In genomic region chr15:82918162-82918561, GRCh38 we compare ENCODE assay signal across 25 cellular contexts. TPM values are rescaled to one million over a fixed set of nuclear protein-coding genes. Genes with fewer than 3 reads are reported as not detected.
A peak's percentile ranks its signal among the peaks of the same experiment; 100 is the strongest.
DNase-seq lines count a peak whose midpoint lies in the region; ATAC-seq, FAIRE-seq and TF ChIP-seq lines count a peak whose summit lies in the region.
"Had no signal": no experiment of that assay in that cellular context is flagged by ENCODE, and none has a peak within 500 bp of the region (broad histone marks: within the 10 kb centered on the region; RNA-seq: fewer than 3 reads in every experiment).

No MANE protein-coding gene starts in this region.

- H3K9me3 ChIP-seq in RWPE2 (ENCODE audit: severe bottlenecking), result peaks cover 2% of the 10 kb centered on the region
- H3K9me3 ChIP-seq in HepG2 (ENCODE audit: low read length), result no peaks in the 10 kb centered on the region
- no peaks in the 10 kb centered on the region for H3K9me3 ChIP-seq in psoas muscle
- H3K9me3 ChIP-seq: A549; BLaER1 treated with 17β-estradiol and CSF1 and Interleukin-3, amounts not matched to agents 10 nM and 100 nM; SK-N-SH had no signal

- peak; percentile 18; the same call in 2 of the 3 replicates for ATAC-seq in RWPE2 (ENCODE audit: low read depth)
- no peak for ATAC-seq in HepG2
- peak; percentile 88 to 91 (median 88) for ATAC-seq in psoas muscle
- no peak for ATAC-seq in GM21526 (IDR thresholded peaks at IDR 0.05; ENCODE audit: low FRiP score, unreplicated experiment)
- ATAC-seq in GM21447 (IDR thresholded peaks at IDR 0.05; ENCODE audit: unreplicated experiment), result no peak
- ATAC-seq: A549, HCT116, K562 had no signal

- peaks cover 3% of the 10 kb centered on the region for H3K4me1 Mint-ChIP-seq in T-helper 2 cell treated with Interferon-gamma antibody and Interleukin-4, amounts not matched to agents 5 μg/mL and 100 μg/mL, for 36 hours (ENCODE audit: low read depth)
- H3K4me1 Mint-ChIP-seq: CD4-positive, alpha-beta memory T cell had no signal

- H3K4me3 Mint-ChIP-seq in T-helper 2 cell treated with Interferon-gamma antibody and Interleukin-4, amounts not matched to agents 5 μg/mL and 100 μg/mL, for 36 hours, result no peak overlapping the region
- H3K4me3 Mint-ChIP-seq: CD4-positive, alpha-beta memory T cell had no signal

- TF ChIP-seq EP300 in HepG2 (IDR thresholded peaks at IDR 0.05; ENCODE audit: low read depth in 2 of 2, low read length in 2 of 2) (no peak), HepG2 (CRISPR knock-in tag; IDR thresholded peaks at IDR 0.05; ENCODE audit: borderline replicate concordance) (no peak)

- intact Hi-C loops in HepG2 (cut with micrococcal nuclease; ENCODE audit: unreplicated experiment), result loop anchor here (5.0 kb wide), 2 partner anchors 34 to 61 kb away; partner anchors contain the start of gene HOMER2
- intact Hi-C loops in psoas muscle (cut with DNase I), result no loop called here

- CTCF ChIA-PET in HepG2 (lab: Yijun Ruan, JAX; ENCODE audit: low intra/inter-chr PET ratio, low total read pairs), result no interaction called here

- no peak for FAIRE-seq in HepG2 (lab: Jason Lieb, UNC)
- FAIRE-seq: A549, G401.6, K562, RCC 7860 had no signal

- peak overlapping the region; percentile 63 for H3K9ac ChIP-seq in HepG2 (ENCODE audit: insufficient read depth, low read depth, low read length)
- H3K9ac ChIP-seq: BLaER1 treated with 17β-estradiol and CSF1 and Interleukin-3, amounts not matched to agents 10 nM and 100 nM; SK-N-SH had no signal

- H3K4me2 ChIP-seq in HepG2 (ENCODE audit: low read depth, low read length), result peak overlapping the region; percentile 67
- H3K4me2 ChIP-seq: A549; BLaER1 treated with 17β-estradiol and CSF1 and Interleukin-3, amounts not matched to agents 10 nM and 100 nM; SK-N-SH had no signal

- H3K27me3 ChIP-seq in RWPE2 (ENCODE audit: insufficient read depth, poor library complexity, severe bottlenecking) (no peaks in the 10 kb centered on the region), HepG2 (ENCODE audit: control insufficient read depth in 1 of 2, insufficient read depth in 2 of 2, low read length in 2 of 2) (no peaks in the 10 kb centered on the region), psoas muscle (ENCODE audit: insufficient read depth in 3 of 3, low read length in 2 of 3) (no peaks in the 10 kb centered on the region)
- H3K27me3 ChIP-seq: BLaER1 treated with 17β-estradiol and CSF1 and Interleukin-3, amounts not matched to agents 10 nM and 100 nM had no signal

- H3K36me3 ChIP-seq in RWPE2 (ENCODE audit: low read depth), result no peaks in the 10 kb centered on the region
- H3K36me3 ChIP-seq in HepG2 (replicated peaks in 1 of 2; ENCODE audit: control insufficient read depth in 1 of 2, insufficient read depth in 2 of 2, low read length in 2 of 2), result no peaks in the 10 kb centered on the region
- no peaks in the 10 kb centered on the region for H3K36me3 ChIP-seq in psoas muscle (ENCODE audit: insufficient read depth in 1 of 2, low read depth in 1 of 2)
- H3K36me3 ChIP-seq: BLaER1 treated with 17β-estradiol and CSF1 and Interleukin-3, amounts not matched to agents 10 nM and 100 nM had no signal

- no peak for TF ChIP-seq POLR2A in HepG2 (IDR thresholded peaks at IDR 0.05; ENCODE audit: insufficient read depth in 1 of 2, low read depth in 2 of 2, low read length in 2 of 2)

- BruUV-seq in HepG2 (replicated peaks; lab: Mats Ljungman, UMichigan), result no TSS peak

- in situ Hi-C loops in HepG2 (cut with HindIII; ENCODE audit: extremely low pct_ligation_motif_present, low pct_unique_long_range_greater_than_20kb), result loop anchor here (5.0 kb wide), 1 partner anchor 61 kb away; no protein-coding TSS in a partner anchor

- TF ChIP-seq RAD21 in HepG2 (CRISPR knock-in tag; IDR thresholded peaks at IDR 0.05), result no peak

- TF ChIP-seq CTCF in 22Rv1 (IDR thresholded peaks at IDR 0.05), result no peak
- no peak for TF ChIP-seq CTCF in RWPE2 (IDR thresholded peaks at IDR 0.05; ENCODE audit: poor library complexity, severe bottlenecking)
- no peak for TF ChIP-seq CTCF in HepG2 (CRISPR knock-in tag; IDR thresholded peaks at IDR 0.05)
- no peak for TF ChIP-seq CTCF in psoas muscle (IDR thresholded peaks at IDR 0.05)

- H3K9me3 Mint-ChIP-seq in T-helper 2 cell treated with Interferon-gamma antibody and Interleukin-4, amounts not matched to agents 5 μg/mL and 100 μg/mL, for 36 hours, result no peaks in the 10 kb centered on the region
- H3K9me3 Mint-ChIP-seq: CD4-positive, alpha-beta memory T cell had no signal

- POLR2A ChIA-PET in HepG2 (lab: Yijun Ruan, JAX), result interaction anchor here (2.2 kb wide), 1 partner anchor 93 kb away, joined by 8 read pairs; the partner anchor contains the start of gene C15orf40

- H3K4me3 ChIP-seq in RWPE2 (ENCODE audit: severe bottlenecking) (no peak overlapping the region), HepG2 (replicated peaks in 1 of 3; ENCODE audit: insufficient read depth in 1 of 3, low read depth in 2 of 3, low read length in 3 of 3) (peak overlapping the region in 1 of 3 experiments; percentile 43; a peak in 1 of 6 replicates), psoas muscle (no peak overlapping the region)
- H3K4me3 ChIP-seq: A549; BLaER1 treated with 17β-estradiol and CSF1 and Interleukin-3, amounts not matched to agents 10 nM and 100 nM; K562 had no signal

- no peak overlapping the region for H2AFZ ChIP-seq in HepG2 (ENCODE audit: low read length)

- no peak overlapping the region for H3K27ac Mint-ChIP-seq in T-helper 2 cell treated with Interferon-gamma antibody and Interleukin-4, amounts not matched to agents 5 μg/mL and 100 μg/mL, for 36 hours
- H3K27ac Mint-ChIP-seq: CD4-positive, alpha-beta memory T cell had no signal

- WGBS in HepG2 (ENCODE audit: low lambda C conversion rate), result 76% methylated on average over 2 of the region's 6 CpGs
- whole genome bisulfite sequencing in psoas muscle, 3 donors, result 30 to 41% (median 37%) methylated on average over 6 of the region's 6 CpGs

- H3K79me2 ChIP-seq in HepG2 (ENCODE audit: insufficient read depth, low read length), result no peaks in the 10 kb centered on the region

- DNase-seq in RWPE2 (ENCODE audit: low spot score) (no peak), HepG2 (ENCODE audit: low spot score) (no peak), psoas muscle (peak; percentile 52 to 78), T-helper 9 cell (no peak)
- DNase-seq in T-helper 2 cell treated with Interferon-gamma antibody and Interleukin-4, amounts not matched to agents 5 μg/mL and 100 μg/mL, for 36 hours (ENCODE audit: low spot score), result no peak
- DNase-seq: AML-193; CD4-positive, alpha-beta memory T cell; COR-L47; NCI-H1105; NCI-H1436 treated with DMSO at 0.1 percent for 48 hours; NCI-H187 treated with DMSO at 0.1 percent for 48 hours; NCI-H2171 treated with DMSO at 0.1 percent for 48 hours; NCI-H345; NCI-H524; NCI-H748 treated with DMSO at 0.1 percent for 48 hours; SK-N-SH had no signal

- peaks cover 7% of the 10 kb centered on the region for H3K4me1 ChIP-seq in RWPE2 (ENCODE audit: insufficient read depth, poor library complexity, severe bottlenecking)
- H3K4me1 ChIP-seq in HepG2 (ENCODE audit: insufficient read depth, low read length), result peaks cover 69% of the 10 kb centered on the region
- peaks cover 73% of the 10 kb centered on the region for H3K4me1 ChIP-seq in psoas muscle
- H3K4me1 ChIP-seq: A549; BLaER1 treated with 17β-estradiol and CSF1 and Interleukin-3, amounts not matched to agents 10 nM and 100 nM had no signal

- H3K27ac ChIP-seq in 22Rv1, result peak overlapping the region; percentile 98
- H3K27ac ChIP-seq in RWPE2 (ENCODE audit: poor library complexity, severe bottlenecking), result no peak overlapping the region
- peak overlapping the region; percentile 71 for H3K27ac ChIP-seq in HepG2 (ENCODE audit: extremely low read length, insufficient read depth, low read length)
- H3K27ac ChIP-seq in psoas muscle, result peak overlapping the region; percentile 87
- H3K27ac ChIP-seq: BLaER1 treated with 17β-estradiol and CSF1 and Interleukin-3, amounts not matched to agents 10 nM and 100 nM had no signal

- H3K36me3 Mint-ChIP-seq in T-helper 2 cell treated with Interferon-gamma antibody and Interleukin-4, amounts not matched to agents 5 μg/mL and 100 μg/mL, for 36 hours (ENCODE audit: low read depth), result no peaks in the 10 kb centered on the region
- H3K36me3 Mint-ChIP-seq: CD4-positive, alpha-beta memory T cell had no signal

- H4K20me1 ChIP-seq in HepG2 (ENCODE audit: insufficient read depth, low read length), result no peaks in the 10 kb centered on the region

- H3K27me3 Mint-ChIP-seq in T-helper 2 cell treated with Interferon-gamma antibody and Interleukin-4, amounts not matched to agents 5 μg/mL and 100 μg/mL, for 36 hours (ENCODE audit: low read depth), result no peaks in the 10 kb centered on the region

RNA-seq across cellular contexts. Expression of gene HOMER2, which starts 34.4 kb away (rescaled TPM):
- total RNA-seq in HepG2 (2016; rRNA removed; fragmentation: Illumina TruSeq; extraction: Trizol), result 13.3 and 14.1 TPM in 2 replicates
- 18.1 and 20.2 TPM in 2 replicates for total RNA-seq in HepG2 (2016; cell fraction: cytosol; rRNA removed; fragmentation: Illumina TruSeq; extraction: Trizol; ENCODE audit: low read depth)
- total RNA-seq in HepG2 (2016; cell fraction: insoluble cytoplasmic fraction; rRNA removed; fragmentation: Illumina TruSeq; extraction: Trizol), result 13.6 and 13.7 TPM in 2 replicates
- 29.6 and 30.6 TPM in 2 replicates for total RNA-seq in HepG2 (2016; cell fraction: membrane; rRNA removed; fragmentation: Illumina TruSeq; extraction: Trizol)
- total RNA-seq in HepG2 (2016; cell fraction: nucleus; rRNA removed; fragmentation: Illumina TruSeq; extraction: Trizol), result 10.4 and 11.0 TPM in 2 replicates
- 12.9 and 15.7 TPM in 2 replicates for polyA plus RNA-seq in HepG2 (2011; rRNA removed)
- polyA plus RNA-seq in HepG2 (2011; cell fraction: cytosol; rRNA removed), result 8.1 and 12.6 TPM in 2 replicates
- polyA plus RNA-seq in HepG2 (2011; cell fraction: nucleus; rRNA removed), result 11.2 and 12.7 TPM in 2 replicates
- 11.2 and 11.8 TPM in 2 replicates for polyA plus RNA-seq in HepG2 (2012)
- 27.4 and 28.8 TPM in 2 replicates for polyA plus RNA-seq in HepG2 (2016; cell fraction: cytosol; fragmentation: Illumina TruSeq; extraction: Trizol; ENCODE audit: low read depth)
- 11.1 and 15.6 TPM in 2 replicates for polyA plus RNA-seq in HepG2 (2016; cell fraction: insoluble cytoplasmic fraction; fragmentation: Illumina TruSeq; extraction: Trizol; ENCODE audit: low read depth)
- polyA plus RNA-seq in HepG2 (2016; cell fraction: membrane; fragmentation: Illumina TruSeq; extraction: Trizol; ENCODE audit: low read depth), result 34.5 and 36.2 TPM in 2 replicates
- polyA plus RNA-seq in HepG2 (2016; cell fraction: nucleus; fragmentation: Illumina TruSeq; extraction: Trizol; ENCODE audit: insufficient read depth, low read depth), result 14.6 and 15.4 TPM in 2 replicates
- polyA minus RNA-seq in HepG2 (2011; rRNA and poly(A)+ RNA removed; ENCODE audit: low replicate concordance), result 14.3 and 25.3 TPM in 2 replicates
- polyA minus RNA-seq in HepG2 (2011; cell fraction: cytosol; rRNA and poly(A)+ RNA removed), result 12.7 and 18.6 TPM in 2 replicates
- 33.9 and 36.8 TPM in 2 replicates for polyA minus RNA-seq in HepG2 (2011; cell fraction: nucleus; rRNA and poly(A)+ RNA removed)
- total RNA-seq in psoas muscle, result 100 to 1,000 TPM in 2 of 4 donors, 10 to 100 TPM in 2; 53.9 to 119 (median 92.3) TPM
- polyA plus RNA-seq in psoas muscle, result 10 to 100 TPM; 27.2 to 38.3 (median 36.7) TPM

Comparison
In these comparisons a context has a peak if more than half of its experiments do, and no peak if none do; other contexts are left out.
1. ATAC-seq: peak in RWPE2 (single experiment) and psoas muscle (4 of 4); none in HepG2 (single experiment), GM21526 (single experiment) and GM21447 (single experiment).
2. DNase-seq: peak in psoas muscle (2 of 2); none in RWPE2 (single experiment), HepG2 (single experiment), T-helper 9 cell (single experiment) and T-helper 2 cell treated with Interferon-gamma antibody and Interleukin-4, amounts not matched to agents 5 μg/mL and 100 μg/mL, for 36 hours (single experiment).